8 cellular contexts compared by ENCODE assay signal in the genomic region with DNA sequence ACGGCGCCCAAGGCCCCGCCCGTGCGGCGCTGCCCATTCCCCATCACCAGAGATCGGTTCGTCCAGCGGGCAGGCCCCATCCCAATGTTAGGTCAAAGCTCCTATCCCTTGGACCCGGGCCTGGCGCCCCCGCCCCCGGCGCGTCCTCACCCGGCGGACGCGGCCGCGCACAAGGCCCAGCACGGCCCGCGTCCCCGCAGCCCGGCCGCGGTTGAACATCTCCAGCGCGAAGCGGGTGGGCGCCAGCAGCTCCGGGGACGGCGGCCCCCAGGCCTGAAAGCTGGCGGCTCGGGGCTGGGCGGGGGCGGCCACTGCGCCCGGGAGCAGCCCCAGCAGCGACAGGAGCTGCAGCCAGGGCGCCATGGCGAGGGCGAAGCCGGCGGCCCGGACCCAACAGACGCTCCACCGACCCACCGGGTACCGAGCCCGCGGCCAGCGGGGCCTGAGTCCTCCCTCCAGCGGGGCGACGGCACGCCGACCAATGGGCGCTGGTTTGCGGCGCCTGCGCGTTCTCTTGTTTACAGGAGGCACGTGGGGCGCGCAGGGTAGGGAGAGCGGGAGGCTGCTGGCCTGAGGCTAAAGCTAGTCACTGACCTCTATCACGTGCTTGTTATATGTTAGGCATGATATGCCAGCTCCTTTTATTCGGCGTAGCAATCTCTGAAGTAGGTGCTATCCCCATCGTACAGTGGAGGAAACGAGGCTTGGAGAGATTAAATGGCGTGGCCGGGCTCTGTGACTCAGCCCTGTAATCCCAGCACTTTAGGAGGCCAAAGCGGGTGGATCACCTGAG. TPM values are rescaled to one million over a fixed set of nuclear protein-coding genes. Genes with fewer than 3 reads are reported as not detected.
DNase-seq lines count a peak whose midpoint lies in the region; ATAC-seq and TF ChIP-seq lines count a peak whose summit lies in the region.

A gene (minus strand): TSS at position 483 of the 793 bp plus-strand sequence. CDS start 120 bp downstream, at position 363.

- no peak within 1 kb of the TSS for H3K27ac Mint-ChIP-seq in dendritic cell treated with granulocyte-macrophage colony-stimulating factor and Interleukin-4, amounts not matched to agents 40 ng/mL and 50 ng/mL, for 4 days

- no peaks in the 10 kb centered on the region for H3K9me3 Mint-ChIP-seq in dendritic cell treated with granulocyte-macrophage colony-stimulating factor and Interleukin-4, amounts not matched to agents 40 ng/mL and 50 ng/mL, for 4 days

- H3K36me3 ChIP-seq in right lobe of liver = no peaks in the 10 kb centered on the region

- peak within 1 kb of the TSS; percentile 65 to 70 (median 68) for H3K4me3 ChIP-seq in right lobe of liver

- intact Hi-C loops in dendritic cell treated with granulocyte-macrophage colony-stimulating factor and Interleukin-4, amounts not matched to agents 40 ng/mL and 50 ng/mL, for 4 days (cut with micrococcal nuclease) = no loop called here
- intact Hi-C loops in right lobe of liver (cut with DNase I) = no loop called here

- DNase-seq in SKM-1 treated with dmso at 0.1 percent for 144 hours (lab: John Stamatoyannopoulos, UW; ENCODE audit: unreplicated experiment) (peak; percentile 40), SKM-1 (lab: John Stamatoyannopoulos, UW; ENCODE audit: unreplicated experiment) (no peak), NCI-H2227 treated with DMSO at 0.1 percent for 48 hours (lab: John Stamatoyannopoulos, UW) (peak; percentile 76), right lobe of liver (peak; percentile 90 to 93 (median 93))
- DNase-seq in activated CD4-positive, alpha-beta T cell treated with anti-CD3 and anti-CD28 coated beads, Interleukin-2, amount 50 U/mL, for 4 hours = peak; percentile 52 to 57
- DNase-seq in stimulated activated CD4-positive, alpha-beta T cell treated with anti-CD3 and anti-CD28 coated beads, TNF-alpha, amount 100 ng/mL, for 24 hours (ENCODE audit: low read depth in 3 of 3) = peak; percentile 31 to 73 (median 51)

- no peak for TF ChIP-seq CTCF in right lobe of liver (IDR thresholded peaks at IDR 0.05)

- H3K4me3 Mint-ChIP-seq in dendritic cell treated with granulocyte-macrophage colony-stimulating factor and Interleukin-4, amounts not matched to agents 40 ng/mL and 50 ng/mL, for 4 days = peak within 1 kb of the TSS; percentile 72

- peaks cover 0 to 5% (median 0%) of the 10 kb centered on the region in 4 donors for H3K4me1 ChIP-seq in right lobe of liver

- no peaks in the 10 kb centered on the region for H3K9me3 ChIP-seq in right lobe of liver

- H3K27ac ChIP-seq in right lobe of liver = peak within 1 kb of the TSS in 2 of 3 donors; percentile 3 to 28

- ATAC-seq in right lobe of liver = peak; percentile 95 to 99 (median 98)
- no peak for ATAC-seq in HG03108 (IDR thresholded peaks at IDR 0.05; ENCODE audit: unreplicated experiment)

- H3K27me3 Mint-ChIP-seq in dendritic cell treated with granulocyte-macrophage colony-stimulating factor and Interleukin-4, amounts not matched to agents 40 ng/mL and 50 ng/mL, for 4 days = peaks cover 31% of the 10 kb centered on the region

- peaks cover 11% of the 10 kb centered on the region for H3K4me1 Mint-ChIP-seq in dendritic cell treated with granulocyte-macrophage colony-stimulating factor and Interleukin-4, amounts not matched to agents 40 ng/mL and 50 ng/mL, for 4 days (ENCODE audit: low read depth)

- H3K36me3 Mint-ChIP-seq in dendritic cell treated with granulocyte-macrophage colony-stimulating factor and Interleukin-4, amounts not matched to agents 40 ng/mL and 50 ng/mL, for 4 days (ENCODE audit: low read depth) = no peaks in the 10 kb centered on the region

- TF ChIP-seq POLR2A in right lobe of liver (IDR thresholded peaks at IDR 0.05) = no peak

- no peaks in the 10 kb centered on the region for H3K27me3 ChIP-seq in right lobe of liver

- 6% methylated on average over 17 of the region's 77 CpGs for WGBS in right lobe of liver (ENCODE audit: insufficient coverage, low coverage, low lambda C conversion rate, missing lambda C conversion rate)

RNA-seq across cellular contexts. Expression of the gene that starts here (rescaled TPM):
- 10 to 100 TPM; 35.3 to 54.4 (median 44.7) TPM for total RNA-seq in right lobe of liver
